ENCODE assay signal across 16 cellular contexts in genomic region chr2:105691942-105692341, GRCh38. TPM values are rescaled to one million over a fixed set of nuclear protein-coding genes. Genes with fewer than 3 reads are reported as not detected.
A peak's percentile ranks its signal among the peaks of the same experiment; 100 is the strongest.
DNase-seq lines count a peak whose midpoint lies in the region; ATAC-seq lines count a peak whose summit lies in the region.
"Had no signal": no experiment of that assay in that cellular context is flagged by ENCODE, and none has a peak within 500 bp of the region (broad histone marks: within the 10 kb centered on the region; RNA-seq: fewer than 3 reads in every experiment).

No MANE protein-coding gene starts in this region.

- peaks cover 18% of the 10 kb centered on the region for H3K4me1 Mint-ChIP-seq in memory B cell
- H3K4me1 Mint-ChIP-seq in stimulated activated naive CD8-positive, alpha-beta T cell treated with anti-CD3 and anti-CD28 coated beads, Interleukin-15, amount 100 ng/mL, for 72 hours = no peaks in the 10 kb centered on the region
- H3K4me1 Mint-ChIP-seq in naive thymus-derived CD8-positive, alpha-beta T cell = peaks cover 0 to 9% (median 0%) of the 10 kb centered on the region in 4 donors
- H3K4me1 Mint-ChIP-seq: activated CD8-positive, alpha-beta memory T cell treated with anti-CD3 and anti-CD28 coated beads, Interleukin-2, amount 10 ng/mL, durations not matched to agents 7 days and 5 days; mesothelial cell of epicardium had no signal

- H3K27ac Mint-ChIP-seq in memory B cell = no peak overlapping the region
- H3K27ac Mint-ChIP-seq in stimulated activated naive CD8-positive, alpha-beta T cell treated with anti-CD3 and anti-CD28 coated beads, Interleukin-15, amount 100 ng/mL, for 72 hours = no peak overlapping the region
- H3K27ac Mint-ChIP-seq in naive thymus-derived CD8-positive, alpha-beta T cell = no peak overlapping the region
- H3K27ac Mint-ChIP-seq: activated CD8-positive, alpha-beta memory T cell treated with anti-CD3 and anti-CD28 coated beads, Interleukin-2, amount 10 ng/mL, durations not matched to agents 7 days and 5 days; mesothelial cell of epicardium had no signal

- peaks cover 10% of the 10 kb centered on the region for H3K27me3 Mint-ChIP-seq in memory B cell
- H3K27me3 Mint-ChIP-seq in stimulated activated naive CD8-positive, alpha-beta T cell treated with anti-CD3 and anti-CD28 coated beads, Interleukin-15, amount 100 ng/mL, for 72 hours = no peaks in the 10 kb centered on the region
- H3K27me3 Mint-ChIP-seq in naive thymus-derived CD8-positive, alpha-beta T cell = peaks cover 0 to 2% (median 0%) of the 10 kb centered on the region in 5 donors
- H3K27me3 Mint-ChIP-seq: activated CD8-positive, alpha-beta memory T cell treated with anti-CD3 and anti-CD28 coated beads, Interleukin-2, amount 10 ng/mL, durations not matched to agents 7 days and 5 days had no signal

- peaks cover 3% of the 10 kb centered on the region for H3K9me3 Mint-ChIP-seq in memory B cell
- H3K9me3 Mint-ChIP-seq in stimulated activated naive CD8-positive, alpha-beta T cell treated with anti-CD3 and anti-CD28 coated beads, Interleukin-15, amount 100 ng/mL, for 72 hours = peaks cover 8 to 12% of the 10 kb centered on the region in 2 donors
- H3K9me3 Mint-ChIP-seq in naive thymus-derived CD8-positive, alpha-beta T cell = no peaks in the 10 kb centered on the region
- H3K9me3 Mint-ChIP-seq: mesothelial cell of epicardium had no signal

- H3K4me3 Mint-ChIP-seq in memory B cell = no peak overlapping the region
- no peak overlapping the region for H3K4me3 Mint-ChIP-seq in stimulated activated naive CD8-positive, alpha-beta T cell treated with anti-CD3 and anti-CD28 coated beads, Interleukin-15, amount 100 ng/mL, for 72 hours
- H3K4me3 Mint-ChIP-seq in naive thymus-derived CD8-positive, alpha-beta T cell = no peak overlapping the region
- H3K4me3 Mint-ChIP-seq: activated CD8-positive, alpha-beta memory T cell treated with anti-CD3 and anti-CD28 coated beads, Interleukin-2, amount 10 ng/mL, durations not matched to agents 7 days and 5 days; mesothelial cell of epicardium had no signal

- no peak for DNase-seq in memory B cell (ENCODE audit: low spot score in 2 of 2)
- no peak for DNase-seq in stimulated activated naive CD4-positive, alpha-beta T cell treated with Interleukin-2 at 50 U/mL for 16 hours (lab: John Stamatoyannopoulos, UW)
- DNase-seq in stimulated activated naive CD8-positive, alpha-beta T cell treated with anti-CD3 and anti-CD28 coated beads, Interleukin-15, amount 100 ng/mL, for 72 hours = no peak
- DNase-seq in naive thymus-derived CD8-positive, alpha-beta T cell = no peak
- DNase-seq: activated CD8-positive, alpha-beta memory T cell treated with anti-CD3 and anti-CD28 coated beads, Interleukin-2, amount 10 ng/mL, durations not matched to agents 7 days and 5 days; activated naive CD4-positive, alpha-beta T cell treated with anti-CD3 and anti-CD28 coated beads, Interleukin-2, amount 50 U/mL, for 16 hours; NCI-H1417; pancreas; PC-3; spleen had no signal

- ATAC-seq in GM18858 (IDR thresholded peaks at IDR 0.05; ENCODE audit: unreplicated experiment) (peak; percentile 87), GM21786 (IDR thresholded peaks at IDR 0.05; ENCODE audit: unreplicated experiment) (peak; percentile 48), HG03520 (IDR thresholded peaks at IDR 0.05; ENCODE audit: unreplicated experiment) (peak; percentile 51), memory B cell (ENCODE audit: low read depth) (peak; percentile 84), GM21381 (IDR thresholded peaks at IDR 0.05; ENCODE audit: unreplicated experiment) (no peak)
- no peak for ATAC-seq in stimulated activated naive CD8-positive, alpha-beta T cell treated with anti-CD3 and anti-CD28 coated beads, Interleukin-15, amount 100 ng/mL, for 72 hours
- no peak for ATAC-seq in naive thymus-derived CD8-positive, alpha-beta T cell
- ATAC-seq: activated CD8-positive, alpha-beta memory T cell treated with anti-CD3 and anti-CD28 coated beads, Interleukin-2, amount 10 ng/mL, durations not matched to agents 7 days and 5 days; PC-3; SK-N-SH treated with all-trans-retinoic acid at 6 μM for 48 hours had no signal

- POLR2A ChIA-PET in naive thymus-derived CD8-positive, alpha-beta T cell (lab: Charles Lee) = interaction anchor here (0.7 kb wide), 1 partner anchor 116 kb away, joined by 3 read pairs; no protein-coding TSS in a partner anchor

- H3K36me3 Mint-ChIP-seq in memory B cell = no peaks in the 10 kb centered on the region
- H3K36me3 Mint-ChIP-seq in naive thymus-derived CD8-positive, alpha-beta T cell = no peaks in the 10 kb centered on the region
- H3K36me3 Mint-ChIP-seq: mesothelial cell of epicardium had no signal

RNA-seq across cellular contexts. Expression of gene NCK2, which starts 52.8 kb away (rescaled TPM):
- total RNA-seq in naive thymus-derived CD8-positive, alpha-beta T cell = 100 to 1,000 TPM; 119 to 124 TPM
- polyA plus RNA-seq in naive thymus-derived CD8-positive, alpha-beta T cell = 100 to 1,000 TPM in 1 of 3 donors, 10 to 100 TPM in 2; 36.6 to 110 (median 67.8) TPM

Comparison
In these comparisons a context has a peak if more than half of its experiments do, and no peak if none do; other contexts are left out.
1. ATAC-seq: peak in GM18858 (single experiment), GM21786 (single experiment), HG03520 (single experiment) and memory B cell (single experiment); none in stimulated activated naive CD8-positive, alpha-beta T cell treated with anti-CD3 and anti-CD28 coated beads, Interleukin-15, amount 100 ng/mL, for 72 hours (single experiment), naive thymus-derived CD8-positive, alpha-beta T cell (0 of 2) and GM21381 (single experiment).